In genomic region chr17:18858567-18859245, GRCh38 we compare ENCODE assay signal across 8 cellular contexts. TPM values are rescaled to one million over a fixed set of nuclear protein-coding genes. Genes with fewer than 3 reads are reported as not detected.
DNase-seq lines count a peak whose midpoint lies in the region; ATAC-seq lines count a peak whose summit lies in the region.

No MANE protein-coding gene starts in this region.

- 0 out of 2 replicates have a peak, but pooled peaks cover 1% of the 10 kb centered on the region for H3K4me1 ChIP-seq in iPS DF 6.9 (ENCODE audit: control insufficient read depth, insufficient read depth, low read length)

- DNase-seq in DMS79 treated with DMSO at 0.1 percent for 48 hours (lab: John Stamatoyannopoulos, UW) (peak; percentile 10), DMS79 (lab: John Stamatoyannopoulos, UW) (no peak), iPS DF 6.9 (ENCODE audit: low read depth, low spot score) (no peak), SKM-1 treated with dmso at 0.1 percent for 144 hours (lab: John Stamatoyannopoulos, UW; ENCODE audit: unreplicated experiment) (no peak), germinal center (ENCODE audit: low spot score) (no peak)
- no peak for DNase-seq in activated CD4-positive, alpha-beta memory T cell treated with anti-CD3 and anti-CD28 coated beads, Interleukin-2, amount 10 ng/mL, durations not matched to agents 7 days and 5 days
- no peak for DNase-seq in stimulated activated CD4-positive, alpha-beta T cell treated with anti-CD3 and anti-CD28 coated beads, Interleukin-2, amount 100 ng/mL, for 24 hours

- WGBS in iPS DF 6.9 (ENCODE audit: insufficient coverage, insufficient read length) = no CpG with 5 or more reads among the region's 12 CpGs

- H3K27ac ChIP-seq in iPS DF 6.9 (ENCODE audit: low read length) = no peak overlapping the region

- CTCF ChIA-PET in activated CD4-positive, alpha-beta memory T cell treated with anti-CD3 and anti-CD28 coated beads, Interleukin-2, amount 10 ng/mL, durations not matched to agents 7 days and 5 days (lab: Charles Lee) = interaction anchor here (0.8 to 2.7 kb wide), 5 partner anchors 9 to 233 kb away, joined by 3 to 14 read pairs (median 4); no protein-coding TSS in a partner anchor

- no peaks in the 10 kb centered on the region for H3K36me3 ChIP-seq in iPS DF 6.9 (ENCODE audit: control insufficient read depth, insufficient read depth, low read length)

- no peaks in the 10 kb centered on the region for H3K27me3 Mint-ChIP-seq in activated CD4-positive, alpha-beta memory T cell treated with anti-CD3 and anti-CD28 coated beads, Interleukin-2, amount 10 ng/mL, durations not matched to agents 7 days and 5 days
- H3K27me3 Mint-ChIP-seq in stimulated activated memory B cell treated with anti-CD40 and anti-IgM and Interleukin-4, amounts not matched to agents 10 μg/mL and 1 μg/mL and 100 μg/mL, for 72 hours = no peaks in the 10 kb centered on the region

- peaks cover 5% of the 10 kb centered on the region for H3K36me3 Mint-ChIP-seq in activated CD4-positive, alpha-beta memory T cell treated with anti-CD3 and anti-CD28 coated beads, Interleukin-2, amount 10 ng/mL, durations not matched to agents 7 days and 5 days (ENCODE audit: low read depth)
- no peaks in the 10 kb centered on the region for H3K36me3 Mint-ChIP-seq in stimulated activated memory B cell treated with anti-CD40 and anti-IgM and Interleukin-4, amounts not matched to agents 10 μg/mL and 1 μg/mL and 100 μg/mL, for 72 hours

- ATAC-seq in stimulated activated memory B cell treated with anti-CD40 and anti-IgM and Interleukin-4, amounts not matched to agents 10 μg/mL and 1 μg/mL and 100 μg/mL, for 72 hours = no peak

- no peaks in the 10 kb centered on the region for H3K9me3 Mint-ChIP-seq in activated CD4-positive, alpha-beta memory T cell treated with anti-CD3 and anti-CD28 coated beads, Interleukin-2, amount 10 ng/mL, durations not matched to agents 7 days and 5 days
- no peaks in the 10 kb centered on the region for H3K9me3 Mint-ChIP-seq in stimulated activated memory B cell treated with anti-CD40 and anti-IgM and Interleukin-4, amounts not matched to agents 10 μg/mL and 1 μg/mL and 100 μg/mL, for 72 hours

- no peaks in the 10 kb centered on the region for H3K27me3 ChIP-seq in iPS DF 6.9 (ENCODE audit: control insufficient read depth, insufficient read depth, low read length)

- H3K4me1 Mint-ChIP-seq in activated CD4-positive, alpha-beta memory T cell treated with anti-CD3 and anti-CD28 coated beads, Interleukin-2, amount 10 ng/mL, durations not matched to agents 7 days and 5 days = peaks cover 50% of the 10 kb centered on the region
- peaks cover 52% of the 10 kb centered on the region for H3K4me1 Mint-ChIP-seq in stimulated activated memory B cell treated with anti-CD40 and anti-IgM and Interleukin-4, amounts not matched to agents 10 μg/mL and 1 μg/mL and 100 μg/mL, for 72 hours

- H3K4me3 Mint-ChIP-seq in activated CD4-positive, alpha-beta memory T cell treated with anti-CD3 and anti-CD28 coated beads, Interleukin-2, amount 10 ng/mL, durations not matched to agents 7 days and 5 days = peak overlapping the region; percentile 85
- H3K4me3 Mint-ChIP-seq in stimulated activated memory B cell treated with anti-CD40 and anti-IgM and Interleukin-4, amounts not matched to agents 10 μg/mL and 1 μg/mL and 100 μg/mL, for 72 hours = peak overlapping the region; percentile 88

- H3K27ac Mint-ChIP-seq in activated CD4-positive, alpha-beta memory T cell treated with anti-CD3 and anti-CD28 coated beads, Interleukin-2, amount 10 ng/mL, durations not matched to agents 7 days and 5 days = peak overlapping the region; percentile 77
- peak overlapping the region; percentile 83 for H3K27ac Mint-ChIP-seq in stimulated activated memory B cell treated with anti-CD40 and anti-IgM and Interleukin-4, amounts not matched to agents 10 μg/mL and 1 μg/mL and 100 μg/mL, for 72 hours

- H3K4me3 ChIP-seq in iPS DF 6.9 (ENCODE audit: low read length) = peak overlapping the region; percentile 95; the same call in 1 of the 2 replicates

- H3K9me3 ChIP-seq in iPS DF 6.9 (ENCODE audit: control insufficient read depth, insufficient read depth, low read length) = no peaks in the 10 kb centered on the region

- POLR2A ChIA-PET in activated CD4-positive, alpha-beta memory T cell treated with anti-CD3 and anti-CD28 coated beads, Interleukin-2, amount 10 ng/mL, durations not matched to agents 7 days and 5 days (lab: Charles Lee) = interaction anchor here (0.6 to 2.1 kb wide), 11 partner anchors 8 to 674 kb away, joined by 3 to 10 read pairs (median 3); partner anchors contain the start of gene FAM83G

RNA-seq across cellular contexts. Expression of gene PRPSAP2, which starts 0.8 kb away (rescaled TPM):
- 10 to 100 TPM; 36.0 to 36.6 TPM for total RNA-seq in activated CD4-positive, alpha-beta memory T cell treated with anti-CD3 and anti-CD28 coated beads, Interleukin-2, amount 10 ng/mL, durations not matched to agents 7 days and 5 days
